1 cellular context compared by ENCODE assay signal in genomic region chr3:50155491-50155878, GRCh38.
TF ChIP-seq lines count a peak whose summit lies in the region.

No MANE protein-coding gene starts in this region.

TF ChIP-seq in IMR-90, 13 proteins besides CTCF, POLR2A, EP300 and RAD21:
- TF ChIP-seq RCOR1 (IDR thresholded peaks at IDR 0.05; ENCODE audit: insufficient replicate concordance, low read length) = no peak
